In genomic region chr16:27238591-27238990, GRCh38 we compare ENCODE assay signal across 1 cellular context.
TF ChIP-seq lines count a peak whose summit lies in the region.

No MANE protein-coding gene starts in this region.

TF ChIP-seq in endothelial cell of umbilical vein, 7 proteins besides CTCF, POLR2A, EP300 and RAD21:
- TF ChIP-seq, protein P1, sequence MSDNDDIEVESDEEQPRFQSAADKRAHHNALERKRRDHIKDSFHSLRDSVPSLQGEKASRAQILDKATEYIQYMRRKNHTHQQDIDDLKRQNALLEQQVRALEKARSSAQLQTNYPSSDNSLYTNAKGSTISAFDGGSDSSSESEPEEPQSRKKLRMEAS (IDR thresholded peaks at IDR 0.05; ENCODE audit: insufficient read depth, insufficient read length) = no peak
- TF ChIP-seq MYC (IDR thresholded peaks at IDR 0.05; ENCODE audit: low read depth, low read length) = no peak
- no peak for TF ChIP-seq JUN (IDR thresholded peaks at IDR 0.05; ENCODE audit: borderline replicate concordance, insufficient read depth, insufficient read length, low read depth)
- no peak for TF ChIP-seq POLR2AphosphoS5 (IDR thresholded peaks at IDR 0.05; ENCODE audit: insufficient read depth, low read depth, low read length)
- no peak for TF ChIP-seq EZH2 (IDR thresholded peaks at IDR 0.05; ENCODE audit: borderline replicate concordance, low read depth, low read length, severe bottlenecking)
- TF ChIP-seq GATA2 (IDR thresholded peaks at IDR 0.05; ENCODE audit: insufficient read depth, insufficient read length, low read depth, low read length) = no peak
- no peak for TF ChIP-seq FOS (IDR thresholded peaks at IDR 0.05; ENCODE audit: borderline replicate concordance, insufficient read depth, low read length)
